Comparison of ENCODE assay signal across 16 cellular contexts in the genomic region with DNA sequence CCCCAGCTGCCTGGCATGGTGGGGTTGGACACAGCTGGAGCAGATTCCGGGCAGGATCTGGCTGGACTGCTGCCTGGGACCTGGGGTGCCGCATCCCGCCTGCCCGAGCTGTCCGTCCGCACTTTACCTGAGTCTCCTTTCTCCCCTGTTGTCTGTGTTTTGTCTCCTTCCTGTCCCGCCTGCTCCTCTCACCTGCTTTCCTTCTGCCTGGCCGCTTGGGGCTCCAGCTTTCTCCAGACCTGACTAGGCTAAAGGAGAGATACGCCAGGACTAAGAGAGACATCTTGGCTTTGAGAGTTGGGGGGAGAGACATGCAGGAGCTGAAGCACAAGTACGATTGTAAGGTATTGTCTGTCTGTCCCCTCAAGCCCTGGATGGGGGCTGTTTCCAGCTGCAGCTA.
"Had no signal": no experiment of that assay in that cellular context is flagged by ENCODE, and none has a peak within 500 bp of the region (broad histone marks: within the 10 kb centered on the region; RNA-seq: fewer than 3 reads in every experiment).

No MANE protein-coding gene starts in this region.

- H3K9me3 ChIP-seq: pancreas, thyroid gland, upper lobe of left lung, vagina had no signal

- FAIRE-seq: islet of Langerhans, pancreas had no signal

- H3K4me1 ChIP-seq: foreskin keratinocyte, pancreas had no signal

- H3K4me3 ChIP-seq: pancreas, smooth muscle cell, thyroid gland, upper lobe of left lung, vagina had no signal

- H3K4me2 ChIP-seq: smooth muscle cell had no signal

- DNase-seq: cortex of kidney; effector memory CD8-positive, alpha-beta T cell; foreskin keratinocyte; mammary epithelial cell; occipital lobe; pancreas; right cardiac atrium; stimulated activated CD4-positive, alpha-beta T cell treated with anti-CD3 and anti-CD28 coated beads, Interleukin-2, amount 100 ng/mL, for 48 hours; stimulated activated naive CD4-positive, alpha-beta T cell treated with Interleukin-2 at 50 U/mL for 16 hours; thyroid gland; upper lobe of left lung had no signal

- H3K27me3 ChIP-seq: foreskin keratinocyte, pancreas, thyroid gland, upper lobe of left lung, vagina had no signal

- H3K36me3 ChIP-seq: upper lobe of left lung had no signal

- ATAC-seq: effector memory CD8-positive, alpha-beta T cell; foreskin keratinocyte; left lobe of liver; natural killer cell treated with Interleukin-12 subunit alpha and Interleukin-12 subunit beta and Interleukin-15 and Interleukin-18, amount 100 ng/mL, for 72 hours; pancreas; right cardiac atrium had no signal

- H3K27ac ChIP-seq: foreskin keratinocyte, pancreas, thyroid gland, upper lobe of left lung, vagina had no signal
